In genomic region chr7:42235734-42236133, GRCh38 we compare ENCODE assay signal across 8 cellular contexts. TPM values are rescaled to one million over a fixed set of nuclear protein-coding genes. Genes with fewer than 3 reads are reported as not detected.
DNase-seq lines count a peak whose midpoint lies in the region; ATAC-seq and TF ChIP-seq lines count a peak whose summit lies in the region.

No MANE protein-coding gene starts in this region.

- H3K4me2 ChIP-seq in neural progenitor cell = peak overlapping the region; percentile 86

- H3K27ac ChIP-seq in C4-2B (peak overlapping the region; percentile 60), neural progenitor cell (peak overlapping the region; percentile 89)

- peaks cover 11% of the 10 kb centered on the region for H3K27me3 Mint-ChIP-seq in endothelial cell (ENCODE audit: unreplicated experiment)
- peaks cover 6% of the 10 kb centered on the region for H3K27me3 Mint-ChIP-seq in neural progenitor cell (ENCODE audit: insufficient read depth, low read depth)

- DNase-seq in NCI-H69 (lab: John Stamatoyannopoulos, UW) (peak; percentile 31), endothelial cell (ENCODE audit: low spot score) (no peak), neural progenitor cell (ENCODE audit: low spot score) (peak; percentile 39), glomerular visceral epithelial cell (ENCODE audit: extremely low spot score) (no peak), OCI-M1 (lab: John Stamatoyannopoulos, UW) (no peak), DMS153 treated with DMSO at 0.1 percent for 48 hours (lab: John Stamatoyannopoulos, UW; ENCODE audit: unreplicated experiment) (no peak)

- H3K4me3 Mint-ChIP-seq in endothelial cell (ENCODE audit: unreplicated experiment) (peak overlapping the region; percentile 96), neural progenitor cell (peak overlapping the region; percentile 99)

- H2AFZ ChIP-seq in neural progenitor cell (replicated peaks) = no peak overlapping the region

- H3K27me3 ChIP-seq in neural progenitor cell = no peaks in the 10 kb centered on the region

- ATAC-seq in HG02885 (IDR thresholded peaks at IDR 0.05; ENCODE audit: poor library complexity, unreplicated experiment) = no peak

- H3K4me1 Mint-ChIP-seq in endothelial cell (ENCODE audit: unreplicated experiment) = peaks cover 21% of the 10 kb centered on the region
- H3K4me1 Mint-ChIP-seq in neural progenitor cell = peaks cover 62% of the 10 kb centered on the region

- no peaks in the 10 kb centered on the region for H3K9me3 ChIP-seq in neural progenitor cell (ENCODE audit: low read depth)

- H3K27ac Mint-ChIP-seq in endothelial cell (ENCODE audit: unreplicated experiment) (no peak overlapping the region), neural progenitor cell (peak overlapping the region; percentile 95)

- H3K4me1 ChIP-seq in neural progenitor cell = peaks cover 64% of the 10 kb centered on the region

- H3K36me3 Mint-ChIP-seq in endothelial cell (ENCODE audit: low read depth, unreplicated experiment) (no peaks in the 10 kb centered on the region), neural progenitor cell (peaks cover 8% of the 10 kb centered on the region)

- peak overlapping the region; percentile 63 for H3K9ac ChIP-seq in neural progenitor cell

- peaks cover 51% of the 10 kb centered on the region for H4K20me1 ChIP-seq in neural progenitor cell (ENCODE audit: low read depth)

- H3K4me3 ChIP-seq in neural progenitor cell = peak overlapping the region; percentile 99

- no peaks in the 10 kb centered on the region for H3K36me3 ChIP-seq in neural progenitor cell

- TF ChIP-seq CTCF in C4-2B (conservative IDR thresholded peaks at IDR 0.05) (no peak), endothelial cell (IDR thresholded peaks at IDR 0.05; ENCODE audit: unreplicated experiment) (no peak), neural progenitor cell (IDR thresholded peaks at IDR 0.05) (no peak)

- H3K9me3 Mint-ChIP-seq in endothelial cell (ENCODE audit: unreplicated experiment) = no peaks in the 10 kb centered on the region
- no peaks in the 10 kb centered on the region for H3K9me3 Mint-ChIP-seq in neural progenitor cell

- peaks cover 69% of the 10 kb centered on the region for H3F3A ChIP-seq in neural progenitor cell (ENCODE audit: low read depth)

- peaks cover 61% of the 10 kb centered on the region for H3K79me2 ChIP-seq in neural progenitor cell (ENCODE audit: low read depth)

RNA-seq across cellular contexts. Expression of gene GLI3, which starts 1.3 kb away (rescaled TPM):
- 24.9 TPM for total RNA-seq in endothelial cell (ENCODE audit: unreplicated experiment)
- total RNA-seq in neural progenitor cell (ENCODE audit: low replicate concordance) = 32.0 and 33.0 TPM in 2 replicates

Comparison
In these comparisons a context has a peak if more than half of its experiments do, and no peak if none do; other contexts are left out.
1. DNase-seq: peak in NCI-H69 (single experiment) and neural progenitor cell (single experiment); none in endothelial cell (single experiment), glomerular visceral epithelial cell (single experiment), OCI-M1 (single experiment) and DMS153 treated with DMSO at 0.1 percent for 48 hours (single experiment).